In genomic region chr15:72227192-72227586, GRCh38 we compare ENCODE assay signal across 9 cellular contexts. TPM values are rescaled to one million over a fixed set of nuclear protein-coding genes. Genes with fewer than 3 reads are reported as not detected.
DNase-seq lines count a peak whose midpoint lies in the region; ATAC-seq, FAIRE-seq and TF ChIP-seq lines count a peak whose summit lies in the region.
"Had no signal": no experiment of that assay in that cellular context is flagged by ENCODE, and none has a peak within 500 bp of the region (broad histone marks: within the 10 kb centered on the region; RNA-seq: fewer than 3 reads in every experiment).

No MANE protein-coding gene starts in this region.

- H3K36me3 Mint-ChIP-seq in T-helper 1 cell treated with Interleukin-12 subunit alpha and Interleukin-12 subunit beta and Interleukin-4 antibody, amounts not matched to agents 30 μg/mL and 1 μg/mL, for 36 hours (ENCODE audit: low read depth), result peaks cover 51% of the 10 kb centered on the region
- H3K36me3 Mint-ChIP-seq in natural killer cell, result no peaks in the 10 kb centered on the region

- no peaks in the 10 kb centered on the region for H3K27me3 Mint-ChIP-seq in T-helper 1 cell treated with Interleukin-12 subunit alpha and Interleukin-12 subunit beta and Interleukin-4 antibody, amounts not matched to agents 30 μg/mL and 1 μg/mL, for 36 hours (ENCODE audit: low read depth)
- no peaks in the 10 kb centered on the region for H3K27me3 Mint-ChIP-seq in natural killer cell (ENCODE audit: low read depth in 2 of 2)

- intact Hi-C loops in natural killer cell (cut with micrococcal nuclease), result loop anchor here (5.0 to 10.0 kb wide), 3 partner anchors 150 to 558 kb away; partner anchors contain the start of genes ADPGK, BBS4, HEXA and HIGD2B

- DNase-seq in bronchial epithelial cell (ENCODE audit: low read depth) (peak; percentile 97), natural killer cell (no peak), NCI-H2107 treated with DMSO at 0.1 percent for 48 hours (lab: John Stamatoyannopoulos, UW; ENCODE audit: unreplicated experiment) (no peak), NCI-H2081 (lab: John Stamatoyannopoulos, UW) (no peak)

- TF ChIP-seq CTCF in bronchial epithelial cell (IDR thresholded peaks at IDR 0.05; ENCODE audit: insufficient read depth, low read length, severe bottlenecking) (no peak), natural killer cell (IDR thresholded peaks at IDR 0.05) (no peak)

- peak overlapping the region; percentile 99 for H3K27ac Mint-ChIP-seq in T-helper 1 cell treated with Interleukin-12 subunit alpha and Interleukin-12 subunit beta and Interleukin-4 antibody, amounts not matched to agents 30 μg/mL and 1 μg/mL, for 36 hours
- peak overlapping the region; percentile 64 to 94 for H3K27ac Mint-ChIP-seq in natural killer cell

- H3K4me3 ChIP-seq in bronchial epithelial cell (ENCODE audit: low read depth, low read length), result no peak overlapping the region

- no peak for FAIRE-seq in bronchial epithelial cell (lab: Jason Lieb, UNC)
- FAIRE-seq: colon had no signal

- peaks cover 8% of the 10 kb centered on the region for H3K36me3 ChIP-seq in bronchial epithelial cell (ENCODE audit: control insufficient read depth, insufficient read depth, low read length)

- ATAC-seq in HG02610 (IDR thresholded peaks at IDR 0.05; ENCODE audit: unreplicated experiment), result peak; percentile 11
- ATAC-seq in natural killer cell, result no peak
- no peak for ATAC-seq in GM18870 (IDR thresholded peaks at IDR 0.05; ENCODE audit: unreplicated experiment)
- no peak for ATAC-seq in HG02885 (IDR thresholded peaks at IDR 0.05; ENCODE audit: poor library complexity, unreplicated experiment)

- H3K4me3 Mint-ChIP-seq in T-helper 1 cell treated with Interleukin-12 subunit alpha and Interleukin-12 subunit beta and Interleukin-4 antibody, amounts not matched to agents 30 μg/mL and 1 μg/mL, for 36 hours, result peak overlapping the region; percentile 69
- no peak overlapping the region for H3K4me3 Mint-ChIP-seq in natural killer cell

- H3K4me1 Mint-ChIP-seq in T-helper 1 cell treated with Interleukin-12 subunit alpha and Interleukin-12 subunit beta and Interleukin-4 antibody, amounts not matched to agents 30 μg/mL and 1 μg/mL, for 36 hours (ENCODE audit: low read depth), result peaks cover 58% of the 10 kb centered on the region
- H3K4me1 Mint-ChIP-seq in natural killer cell, result peaks cover 38 to 69% of the 10 kb centered on the region in 2 donors

- H3K9me3 Mint-ChIP-seq in T-helper 1 cell treated with Interleukin-12 subunit alpha and Interleukin-12 subunit beta and Interleukin-4 antibody, amounts not matched to agents 30 μg/mL and 1 μg/mL, for 36 hours, result no peaks in the 10 kb centered on the region
- no peaks in the 10 kb centered on the region for H3K9me3 Mint-ChIP-seq in natural killer cell

- no peaks in the 10 kb centered on the region for H3K27me3 ChIP-seq in bronchial epithelial cell (ENCODE audit: control insufficient read depth, insufficient read depth, low read length)

RNA-seq across cellular contexts. Expression of gene PKM, which starts 3.8 kb away (rescaled TPM):
- total RNA-seq in bronchial epithelial cell, result 1,045 and 1,080 TPM in 2 replicates
- 100 to 1,000 TPM; 121 to 180 (median 155) TPM for total RNA-seq in natural killer cell

RNA-seq across cellular contexts. Expression of gene GRAMD2A, which starts 29.6 kb away (rescaled TPM):
- total RNA-seq in bronchial epithelial cell (4.6 and 5.5 TPM in 2 replicates), natural killer cell (not detected)

RNA-seq across cellular contexts. Expression of gene PARP6, which starts 45.2 kb away (rescaled TPM):
- total RNA-seq in bronchial epithelial cell (17.6 and 20.5 TPM in 2 replicates), natural killer cell (100 to 1,000 TPM; 132 to 135 (median 132) TPM)
